ENCODE assay signal across 33 cellular contexts in genomic region chr13:91598655-91599054, GRCh38.
DNase-seq lines count a peak whose midpoint lies in the region; ATAC-seq, FAIRE-seq and TF ChIP-seq lines count a peak whose summit lies in the region.
"Had no signal": no experiment of that assay in that cellular context is flagged by ENCODE, and none has a peak within 500 bp of the region (broad histone marks: within the 10 kb centered on the region; RNA-seq: fewer than 3 reads in every experiment).

No MANE protein-coding gene starts in this region.

- TF ChIP-seq RAD21 in K562 (CRISPR knock-in tag; conservative IDR thresholded peaks at IDR 0.05 in 1 of 2, IDR thresholded peaks at IDR 0.05 in 1 of 2): no peak

- ATAC-seq in K562 (no peak), natural killer cell (no peak)
- ATAC-seq in activated T-cell treated with anti-CD3 and anti-CD28 coated beads, Interleukin-2, amount 50 U/mL, for 72 hours (replicated peaks in 1 of 2): no peak
- ATAC-seq: A549; CD8-positive, alpha-beta T cell had no signal

- H3K9ac ChIP-seq in K562 (ENCODE audit: insufficient read depth in 1 of 2, low read depth in 2 of 2, low read length in 2 of 2): no peak overlapping the region
- H3K9ac ChIP-seq: BLaER1; BLaER1 treated with 17β-estradiol and CSF1 and Interleukin-3, amounts not matched to agents 10 nM and 100 nM had no signal

- H3K4me3 Mint-ChIP-seq in natural killer cell: no peak overlapping the region
- H3K4me3 Mint-ChIP-seq in activated T-cell treated with anti-CD3 and anti-CD28 coated beads, Interleukin-2, amount 50 U/mL, for 72 hours: no peak overlapping the region
- H3K4me3 Mint-ChIP-seq: B cell; CD14-positive monocyte; CD4-positive, alpha-beta memory T cell; CD4-positive, alpha-beta T cell; CD4-positive, CD25-positive, alpha-beta regulatory T cell; CD8-positive, alpha-beta memory T cell; CD8-positive, alpha-beta T cell had no signal

- DNase-seq in K562 (ENCODE audit: extremely low read depth in 1 of 4, low spot score in 3 of 4) (no peak), frontal cortex (ENCODE audit: low spot score in 2 of 2) (no peak), natural killer cell (no peak)
- DNase-seq in activated T-cell treated with anti-CD3 and anti-CD28 coated beads, Interleukin-2, amount 50 U/mL, for 72 hours: no peak
- DNase-seq: 8988T; ACHN; AML-193; BE2C; C1 segment of cervical spinal cord; Caco-2; Calu3; CD4-positive, alpha-beta memory T cell; CD4-positive, alpha-beta T cell; CD4-positive, CD25-positive, alpha-beta regulatory T cell; CD8-positive, alpha-beta memory T cell; CD8-positive, alpha-beta T cell; COR-L47; DMS 273 treated with DMSO at 0.1 percent for 48 hours; DMS153; DMS53; DMS79; DMS79 treated with DMSO at 0.1 percent for 48 hours; DND-41; EL had no signal

- H3K79me2 ChIP-seq in K562 (ENCODE audit: control insufficient read depth, insufficient read depth, low read length): no peaks in the 10 kb centered on the region

- H3K9me1 ChIP-seq in K562 (ENCODE audit: control insufficient read depth, insufficient read depth, low read length): no peaks in the 10 kb centered on the region

- BruUV-seq in K562 (replicated peaks; lab: Mats Ljungman, UMichigan): no TSS peak

- no peaks in the 10 kb centered on the region for H3K4me1 ChIP-seq in K562 (replicated peaks in 1 of 2; ENCODE audit: control insufficient read depth in 2 of 2, insufficient read depth in 2 of 2, low read length in 2 of 2)
- H3K4me1 ChIP-seq: A549; BE2C; BLaER1; BLaER1 treated with 17β-estradiol and CSF1 and Interleukin-3, amounts not matched to agents 10 nM and 100 nM; Caco-2 had no signal

- no peaks in the 10 kb centered on the region for H3K27me3 ChIP-seq in K562 (ENCODE audit: control insufficient read depth in 2 of 2, insufficient read depth in 2 of 2, low read length in 2 of 2)
- H3K27me3 ChIP-seq: BE2C; BLaER1; BLaER1 treated with 17β-estradiol and CSF1 and Interleukin-3, amounts not matched to agents 10 nM and 100 nM had no signal

- in situ Hi-C loops in K562 (cut with MboI): loop anchor here (10.0 kb wide), 1 partner anchor 706 kb away; no protein-coding TSS in a partner anchor

- TF ChIP-seq POLR2A in K562 (conservative IDR thresholded peaks at IDR 0.05): no peak

- intact Hi-C loops in K562 (cut with micrococcal nuclease): loop anchor here (5.0 kb wide), 1 partner anchor 169 kb away; no protein-coding TSS in a partner anchor
- intact Hi-C loops in natural killer cell (cut with micrococcal nuclease): no loop called here

- no peaks in the 10 kb centered on the region for H3K36me3 ChIP-seq in K562 (ENCODE audit: control insufficient read depth, insufficient read depth, low read length)
- H3K36me3 ChIP-seq: BE2C; BLaER1; BLaER1 treated with 17β-estradiol and CSF1 and Interleukin-3, amounts not matched to agents 10 nM and 100 nM had no signal

- no peaks in the 10 kb centered on the region for H3K4me1 Mint-ChIP-seq in natural killer cell
- no peaks in the 10 kb centered on the region for H3K4me1 Mint-ChIP-seq in activated T-cell treated with anti-CD3 and anti-CD28 coated beads, Interleukin-2, amount 50 U/mL, for 72 hours (ENCODE audit: low read depth)
- H3K4me1 Mint-ChIP-seq: B cell; CD14-positive monocyte; CD4-positive, alpha-beta memory T cell; CD4-positive, CD25-positive, alpha-beta regulatory T cell; CD8-positive, alpha-beta memory T cell had no signal

- TF ChIP-seq CTCF in K562 (IDR thresholded peaks at IDR 0.05 in 2 of 3, conservative IDR thresholded peaks at IDR 0.05 in 1 of 3; ENCODE audit: insufficient read depth in 2 of 3, low read depth in 1 of 3, low read length in 3 of 3) (no peak), natural killer cell (IDR thresholded peaks at IDR 0.05) (no peak)

- peaks cover 4 to 8% of the 10 kb centered on the region in 2 donors for H3K9me3 Mint-ChIP-seq in natural killer cell
- peaks cover 0 to 4% of the 10 kb centered on the region in 2 donors for H3K9me3 Mint-ChIP-seq in activated T-cell treated with anti-CD3 and anti-CD28 coated beads, Interleukin-2, amount 50 U/mL, for 72 hours
- H3K9me3 Mint-ChIP-seq: CD4-positive, alpha-beta T cell; CD8-positive, alpha-beta T cell had no signal

- H3K9me3 ChIP-seq in K562 (replicated peaks; ENCODE audit: control insufficient read depth, insufficient read depth, low read depth, low read length): no peaks in the 10 kb centered on the region
- H3K9me3 ChIP-seq: A549; BE2C; BLaER1; BLaER1 treated with 17β-estradiol and CSF1 and Interleukin-3, amounts not matched to agents 10 nM and 100 nM; Caco-2 had no signal

- H3K27me3 Mint-ChIP-seq in natural killer cell (ENCODE audit: low read depth in 2 of 2): no peaks in the 10 kb centered on the region
- no peaks in the 10 kb centered on the region for H3K27me3 Mint-ChIP-seq in activated T-cell treated with anti-CD3 and anti-CD28 coated beads, Interleukin-2, amount 50 U/mL, for 72 hours (ENCODE audit: low read depth)
- H3K27me3 Mint-ChIP-seq: B cell; CD4-positive, alpha-beta memory T cell; CD4-positive, alpha-beta T cell; CD4-positive, CD25-positive, alpha-beta regulatory T cell; CD8-positive, alpha-beta memory T cell had no signal

- H3K36me3 Mint-ChIP-seq in natural killer cell: no peaks in the 10 kb centered on the region
- peaks cover 0 to 1% of the 10 kb centered on the region in 2 donors for H3K36me3 Mint-ChIP-seq in activated T-cell treated with anti-CD3 and anti-CD28 coated beads, Interleukin-2, amount 50 U/mL, for 72 hours (ENCODE audit: insufficient read depth in 2 of 2)
- H3K36me3 Mint-ChIP-seq: CD14-positive monocyte; CD4-positive, alpha-beta memory T cell; CD4-positive, CD25-positive, alpha-beta regulatory T cell; CD8-positive, alpha-beta memory T cell; CD8-positive, alpha-beta T cell had no signal

- H4K20me1 ChIP-seq in K562 (replicated peaks; ENCODE audit: control insufficient read depth, insufficient read depth, low read length): no peaks in the 10 kb centered on the region
- H4K20me1 ChIP-seq: BLaER1; BLaER1 treated with 17β-estradiol and CSF1 and Interleukin-3, amounts not matched to agents 10 nM and 100 nM had no signal

- H2AFZ ChIP-seq in K562 (ENCODE audit: low read depth, low read length): no peak overlapping the region

- FAIRE-seq in K562 (lab: Jason Lieb, UNC): no peak
- FAIRE-seq in frontal cortex (lab: Jason Lieb, UNC): peak; percentile 53
- FAIRE-seq: A204.1, A549, D721Med had no signal

- TF ChIP-seq EP300 in K562 (IDR thresholded peaks at IDR 0.05; ENCODE audit: low read length): no peak

- no peak overlapping the region for H3K27ac Mint-ChIP-seq in natural killer cell
- no peak overlapping the region for H3K27ac Mint-ChIP-seq in activated T-cell treated with anti-CD3 and anti-CD28 coated beads, Interleukin-2, amount 50 U/mL, for 72 hours
- H3K27ac Mint-ChIP-seq: B cell; CD14-positive monocyte; CD4-positive, alpha-beta memory T cell; CD4-positive, alpha-beta T cell; CD4-positive, CD25-positive, alpha-beta regulatory T cell; CD8-positive, alpha-beta memory T cell; CD8-positive, alpha-beta T cell had no signal

- CTCF ChIA-PET in K562 (lab: Yijun Ruan, JAX; ENCODE audit: low intra/inter-chr PET ratio): no interaction called here

- POLR2A ChIA-PET in K562 (lab: Yijun Ruan, JAX): interaction anchor here (0.7 kb wide), 1 partner anchor 794 kb away, joined by 3 read pairs; no protein-coding TSS in a partner anchor

- H3K4me3 ChIP-seq in K562: no peak overlapping the region
- H3K4me3 ChIP-seq: A549; BLaER1; BLaER1 treated with 17β-estradiol and CSF1 and Interleukin-3, amounts not matched to agents 10 nM and 100 nM had no signal

- no peak overlapping the region for H3K4me2 ChIP-seq in K562 (ENCODE audit: insufficient read depth, low read length)
- H3K4me2 ChIP-seq: A549; BLaER1; BLaER1 treated with 17β-estradiol and CSF1 and Interleukin-3, amounts not matched to agents 10 nM and 100 nM had no signal

- H3K27ac ChIP-seq in K562 (ENCODE audit: extremely low read depth, low read depth, low read length): no peak overlapping the region
- H3K27ac ChIP-seq: 22Rv1; A549; BLaER1; BLaER1 treated with 17β-estradiol and CSF1 and Interleukin-3, amounts not matched to agents 10 nM and 100 nM; C4-2B had no signal

TF ChIP-seq in K562, 482 proteins besides CTCF, POLR2A, EP300 and RAD21:
- peak; percentile 64 for TF ChIP-seq PCBP2 (IDR thresholded peaks at IDR 0.05; ENCODE audit: low read depth, low read length, poor library complexity, severe bottlenecking)
- peak; percentile 79; the same call in 1 of the 2 replicates for TF ChIP-seq TFAM (CRISPR knock-in tag; conservative IDR thresholded peaks at IDR 0.05)
- TF ChIP-seq ZFP30 (CRISPR knock-in tag; IDR thresholded peaks at IDR 0.05; ENCODE audit: borderline replicate concordance): 0 out of 2 replicates have a peak, but pooled peaks have one; percentile 25
- 0 out of 2 replicates have a peak, but pooled peaks have one; percentile 33 for TF ChIP-seq TCF15 (CRISPR knock-in tag; IDR thresholded peaks at IDR 0.05)
- peak; percentile 50; the same call in 1 of the 2 replicates for TF ChIP-seq ZNF280B (CRISPR knock-in tag; IDR thresholded peaks at IDR 0.05)
- peak; percentile 44 for TF ChIP-seq FUS (optimal IDR thresholded peaks at IDR 0.05; ENCODE audit: low read depth, low read length)
- TF ChIP-seq ZNF324 (CRISPR knock-in tag; IDR thresholded peaks at IDR 0.05): 0 out of 2 replicates have a peak, but pooled peaks have one; percentile 14
- TF ChIP-seq ZNF311 (CRISPR knock-in tag; IDR thresholded peaks at IDR 0.05): no peak
- peak; percentile 40 for TF ChIP-seq U2AF2 (optimal IDR thresholded peaks at IDR 0.05; ENCODE audit: low read depth, low read length)
- TF ChIP-seq ZNF77 (CRISPR knock-in tag; IDR thresholded peaks at IDR 0.05): no peak
